In the genomic region with DNA sequence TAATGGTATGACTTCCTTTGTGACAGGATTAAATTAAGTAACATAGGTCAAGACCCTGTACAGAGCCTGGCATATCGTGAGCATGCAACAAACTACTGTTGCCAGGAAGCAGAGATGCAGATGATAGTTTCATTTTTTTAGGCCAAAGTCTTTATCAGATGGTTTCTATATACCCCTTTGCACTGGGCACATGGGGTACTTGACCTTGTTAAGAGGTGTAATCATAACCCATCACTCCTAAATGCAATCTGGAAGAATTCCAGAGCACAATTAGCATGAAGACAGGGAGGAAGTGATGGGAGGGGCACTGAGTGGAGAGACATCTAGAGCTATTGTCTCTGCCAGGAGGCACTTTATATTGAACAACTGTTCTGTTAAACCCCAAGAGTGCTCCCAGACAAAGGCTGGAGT, we compare ENCODE assay signal across 11 cellular contexts. TPM values are rescaled to one million over a fixed set of nuclear protein-coding genes. Genes with fewer than 3 reads are reported as not detected.
DNase-seq lines count a peak whose midpoint lies in the region; ATAC-seq and TF ChIP-seq lines count a peak whose summit lies in the region.
"Had no signal": no experiment of that assay in that cellular context is flagged by ENCODE, and none has a peak within 500 bp of the region (broad histone marks: within the 10 kb centered on the region; RNA-seq: fewer than 3 reads in every experiment).

No MANE protein-coding gene starts in this region.

- H3K4me2 ChIP-seq in mesendoderm (ENCODE audit: low read length) = no peak overlapping the region

- no peak for ATAC-seq in HG03342 (IDR thresholded peaks at IDR 0.05; ENCODE audit: unreplicated experiment)
- no peak for ATAC-seq in GM21367 (IDR thresholded peaks at IDR 0.05; ENCODE audit: unreplicated experiment)
- no peak for ATAC-seq in right lobe of liver

- H3K4me3 ChIP-seq in BE2C (ENCODE audit: low read depth, low read length) (no peak overlapping the region), mesendoderm (ENCODE audit: low read length) (no peak overlapping the region), right lobe of liver (no peak overlapping the region)

- H2BK5ac ChIP-seq in mesendoderm (ENCODE audit: low read length) = no peak overlapping the region

- H4K8ac ChIP-seq in mesendoderm (ENCODE audit: low read depth, low read length) = no peak overlapping the region

- H3K79me1 ChIP-seq in mesendoderm (ENCODE audit: low read length) = peaks cover 19% of the 10 kb centered on the region

- CTCF ChIA-PET in activated CD4-positive, alpha-beta memory T cell treated with anti-CD3 and anti-CD28 coated beads, Interleukin-2, amount 10 ng/mL, durations not matched to agents 7 days and 5 days (lab: Charles Lee) = no interaction called here

- no peaks in the 10 kb centered on the region for H3K27me3 Mint-ChIP-seq in activated CD4-positive, alpha-beta memory T cell treated with anti-CD3 and anti-CD28 coated beads, Interleukin-2, amount 10 ng/mL, durations not matched to agents 7 days and 5 days

- no peaks in the 10 kb centered on the region for H3K27me3 ChIP-seq in BE2C
- no peaks in the 10 kb centered on the region for H3K27me3 ChIP-seq in mesendoderm (ENCODE audit: insufficient read depth, low read length, poor library complexity)
- no peaks in the 10 kb centered on the region for H3K27me3 ChIP-seq in right lobe of liver

- peaks cover 2% of the 10 kb centered on the region for H3K79me2 ChIP-seq in mesendoderm (ENCODE audit: control insufficient read depth, insufficient read depth, low read length)

- no peak overlapping the region for H3K18ac ChIP-seq in mesendoderm (ENCODE audit: low read length)

- peak overlapping the region; percentile 25 for H3K56ac ChIP-seq in mesendoderm (ENCODE audit: low read length)

- no peak overlapping the region for H3K9ac ChIP-seq in mesendoderm (ENCODE audit: low read length)

- H3K9me3 Mint-ChIP-seq in activated CD4-positive, alpha-beta memory T cell treated with anti-CD3 and anti-CD28 coated beads, Interleukin-2, amount 10 ng/mL, durations not matched to agents 7 days and 5 days = no peaks in the 10 kb centered on the region

- H3K9me3 ChIP-seq in BE2C (no peaks in the 10 kb centered on the region), right lobe of liver (no peaks in the 10 kb centered on the region)

- H3K4me3 Mint-ChIP-seq in activated CD4-positive, alpha-beta memory T cell treated with anti-CD3 and anti-CD28 coated beads, Interleukin-2, amount 10 ng/mL, durations not matched to agents 7 days and 5 days = no peak overlapping the region

- no CpG with 5 or more reads among the region's 1 CpG for WGBS in mesendoderm (ENCODE audit: extremely low coverage, insufficient coverage, low lambda C conversion rate)
- 29% methylated on average over 1 of the region's 1 CpG for WGBS in right lobe of liver (ENCODE audit: insufficient coverage, low coverage, low lambda C conversion rate, missing lambda C conversion rate)

- H3K36me3 ChIP-seq in BE2C = no peaks in the 10 kb centered on the region
- H3K36me3 ChIP-seq in mesendoderm (ENCODE audit: control insufficient read depth, insufficient read depth, low read length) = no peaks in the 10 kb centered on the region
- no peaks in the 10 kb centered on the region for H3K36me3 ChIP-seq in right lobe of liver

- TF ChIP-seq CTCF in BE2C (IDR thresholded peaks at IDR 0.05; ENCODE audit: low read depth, low read length) (no peak), right lobe of liver (IDR thresholded peaks at IDR 0.05) (no peak)

- no peak for TF ChIP-seq POLR2A in right lobe of liver (IDR thresholded peaks at IDR 0.05)

- H3K4me1 ChIP-seq in BE2C (peaks cover 34% of the 10 kb centered on the region), mesendoderm (ENCODE audit: control insufficient read depth, low read depth, low read length) (peaks cover 27% of the 10 kb centered on the region), right lobe of liver (peaks cover 0 to 6% (median 3%) of the 10 kb centered on the region in 4 donors)

- peaks cover 23% of the 10 kb centered on the region for H3K36me3 Mint-ChIP-seq in activated CD4-positive, alpha-beta memory T cell treated with anti-CD3 and anti-CD28 coated beads, Interleukin-2, amount 10 ng/mL, durations not matched to agents 7 days and 5 days (ENCODE audit: low read depth)

- intact Hi-C loops in right lobe of liver (cut with DNase I) = no loop called here

- H4K5ac ChIP-seq in mesendoderm (ENCODE audit: low read length) = no peak overlapping the region

- no peak overlapping the region for H2AK5ac ChIP-seq in mesendoderm (ENCODE audit: low read length)

- H3K27ac Mint-ChIP-seq in activated CD4-positive, alpha-beta memory T cell treated with anti-CD3 and anti-CD28 coated beads, Interleukin-2, amount 10 ng/mL, durations not matched to agents 7 days and 5 days = peak overlapping the region; percentile 22

- H3K4me1 Mint-ChIP-seq in activated CD4-positive, alpha-beta memory T cell treated with anti-CD3 and anti-CD28 coated beads, Interleukin-2, amount 10 ng/mL, durations not matched to agents 7 days and 5 days = peaks cover 79% of the 10 kb centered on the region

- H3K23ac ChIP-seq in mesendoderm (ENCODE audit: low read length) = no peak overlapping the region

- POLR2A ChIA-PET in activated CD4-positive, alpha-beta memory T cell treated with anti-CD3 and anti-CD28 coated beads, Interleukin-2, amount 10 ng/mL, durations not matched to agents 7 days and 5 days (lab: Charles Lee) = interaction anchor here (0.8 kb wide), 1 partner anchor 13 kb away, joined by 3 read pairs; no protein-coding TSS in a partner anchor

- DNase-seq in BE2C (peak; percentile 40), M059J (ENCODE audit: low read depth) (peak; percentile 63), mesendoderm (no peak), GM03348 (ENCODE audit: low spot score) (no peak), right lobe of liver (no peak)
- no peak for DNase-seq in activated CD4-positive, alpha-beta memory T cell treated with anti-CD3 and anti-CD28 coated beads, Interleukin-2, amount 10 ng/mL, durations not matched to agents 7 days and 5 days
- DNase-seq: activated effector memory CD4-positive, alpha-beta T cell treated with Interleukin-2 at 50 U/mL for 16 hours; GF-D8 had no signal

- H2BK15ac ChIP-seq in mesendoderm (replicated peaks; ENCODE audit: low read depth) = no peak overlapping the region

- no peak overlapping the region for H3K27ac ChIP-seq in mesendoderm (ENCODE audit: low read depth, low read length)
- H3K27ac ChIP-seq in right lobe of liver = no peak overlapping the region

- no peak overlapping the region for H2BK120ac ChIP-seq in mesendoderm (ENCODE audit: low read depth, low read length)

- no peak overlapping the region for H3K4ac ChIP-seq in mesendoderm (ENCODE audit: low read depth, low read length)

RNA-seq across cellular contexts. Expression of a gene that starts 22.1 kb away (rescaled TPM):
- 73.4 TPM for polyA plus RNA-seq in BE2C (2012; ENCODE audit: insufficient read depth, insufficient read length, low read depth)
- total RNA-seq in M059J (2014; rRNA removed; shearing (Covaris generic)) = 26.6 and 37.6 TPM in 2 replicates
- 10 to 100 TPM; 43.8 to 48.0 TPM for total RNA-seq in activated CD4-positive, alpha-beta memory T cell treated with anti-CD3 and anti-CD28 coated beads, Interleukin-2, amount 10 ng/mL, durations not matched to agents 7 days and 5 days
- 16.0 TPM for polyA plus RNA-seq in mesendoderm (2013, experiment 1 of 2)
- polyA plus RNA-seq in mesendoderm (2013, experiment 2 of 2) = 15.4 TPM
- total RNA-seq in right lobe of liver = 10 to 100 TPM in 4 of 6 experiments, 1 to 10 TPM in 2; 9.2 to 13.3 (median 11.0) TPM

RNA-seq across cellular contexts. Expression of a gene that starts 50.2 kb away (rescaled TPM):
- not detected for polyA plus RNA-seq in BE2C (2012; ENCODE audit: insufficient read depth, insufficient read length, low read depth)
- not detected in 2 replicates for total RNA-seq in M059J (2014; rRNA removed; shearing (Covaris generic))
- total RNA-seq in activated CD4-positive, alpha-beta memory T cell treated with anti-CD3 and anti-CD28 coated beads, Interleukin-2, amount 10 ng/mL, durations not matched to agents 7 days and 5 days = not detected
- polyA plus RNA-seq in mesendoderm (2013, experiment 1 of 2) = 0.03 TPM
- 0.04 TPM for polyA plus RNA-seq in mesendoderm (2013, experiment 2 of 2)
- not detected for total RNA-seq in right lobe of liver
- total RNA-seq: fibroblast of villous mesenchyme had no signal

Comparison
In these comparisons a context has a peak if more than half of its experiments do, and no peak if none do; other contexts are left out.
1. DNase-seq: peak in BE2C (single experiment) and M059J (single experiment); none in activated CD4-positive, alpha-beta memory T cell treated with anti-CD3 and anti-CD28 coated beads, Interleukin-2, amount 10 ng/mL, durations not matched to agents 7 days and 5 days (single experiment), mesendoderm (single experiment), GM03348 (single experiment) and right lobe of liver (0 of 3).